ENCODE assay signal across 1 cellular context in genomic region chr17:69609495-69610315, GRCh38.
TF ChIP-seq lines count a peak whose summit lies in the region.

No MANE protein-coding gene starts in this region.

TF ChIP-seq in GM23338, 12 proteins besides CTCF, POLR2A, EP300 and RAD21 (continued from another document):
- TF ChIP-seq ZNF462 (CRISPR knock-in tag; IDR thresholded peaks at IDR 0.05) (no peak), EZH2 (IDR thresholded peaks at IDR 0.05; ENCODE audit: low read depth, unreplicated experiment) (no peak)
